Comparison of ENCODE assay signal across 13 cellular contexts in the genomic region with DNA sequence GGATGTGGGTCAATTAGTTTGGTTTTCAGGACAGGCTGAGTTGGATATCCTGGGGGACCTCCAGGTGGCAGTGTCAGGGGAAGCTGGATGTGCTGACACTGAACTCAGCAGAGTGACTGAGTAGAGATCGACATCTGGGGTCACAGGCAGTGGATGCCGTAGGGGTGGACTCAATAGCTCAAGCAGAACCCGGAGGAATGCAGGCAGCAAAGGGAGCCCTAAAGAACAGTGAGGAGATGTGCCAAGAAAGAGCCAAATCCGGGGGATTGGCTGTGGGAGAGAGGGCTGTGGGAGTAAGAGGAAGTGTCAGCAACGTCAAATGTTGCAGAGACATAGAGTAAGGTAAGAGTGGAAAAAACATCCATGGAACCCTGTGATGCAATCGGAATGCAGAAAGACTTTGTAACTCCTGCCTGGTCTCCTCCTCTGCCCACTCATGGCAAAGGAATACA. TPM values are rescaled to one million over a fixed set of nuclear protein-coding genes. Genes with fewer than 3 reads are reported as not detected.
DNase-seq lines count a peak whose midpoint lies in the region; ATAC-seq and TF ChIP-seq lines count a peak whose summit lies in the region.
"Had no signal": no experiment of that assay in that cellular context is flagged by ENCODE, and none has a peak within 500 bp of the region (broad histone marks: within the 10 kb centered on the region; RNA-seq: fewer than 3 reads in every experiment).

No MANE protein-coding gene starts in this region.

- H3K4me3 ChIP-seq in H7 (ENCODE audit: insufficient read depth, low read depth, low read length) (no peak overlapping the region), kidney epithelial cell (ENCODE audit: low read depth, low read length) (no peak overlapping the region)

- no peaks in the 10 kb centered on the region for H3K9me3 ChIP-seq in T-helper 17 cell (ENCODE audit: control insufficient read depth, low read length, poor library complexity, severe bottlenecking)

- intact Hi-C loops in CD14-positive monocyte (cut with micrococcal nuclease), result no loop called here

- H3K9me3 Mint-ChIP-seq in CD14-positive monocyte, result peaks cover 0 to 2% (median 0%) of the 10 kb centered on the region in 7 donors
- no peaks in the 10 kb centered on the region for H3K9me3 Mint-ChIP-seq in activated T-helper 17 cell treated with anti-CD3 and anti-CD28 coated beads, Interleukin-2, amount 50 U/mL, for 72 hours
- H3K9me3 Mint-ChIP-seq: activated naive CD4-positive, alpha-beta T cell treated with anti-CD3 and anti-CD28 coated beads, Interleukin-2, amount 50 U/mL, for 72 hours; CD4-positive, CD25-positive, alpha-beta regulatory T cell had no signal

- H3K4me1 Mint-ChIP-seq in CD14-positive monocyte (peaks cover 47% of the 10 kb centered on the region), T-helper 17 cell (peaks cover 3% of the 10 kb centered on the region)
- no peaks in the 10 kb centered on the region for H3K4me1 Mint-ChIP-seq in activated T-helper 17 cell treated with anti-CD3 and anti-CD28 coated beads, Interleukin-2, amount 50 U/mL, for 72 hours

- DNase-seq in CD14-positive monocyte (ENCODE audit: low spot score) (no peak), H7 (peak; percentile 44), T-helper 17 cell (no peak), kidney epithelial cell (ENCODE audit: low read depth) (no peak)
- DNase-seq: effector CD4-positive, alpha-beta T cell; NCI-H510A treated with DMSO at 0.1 percent for 48 hours had no signal

- no peaks in the 10 kb centered on the region for H3K36me3 ChIP-seq in H7 (replicated peaks; ENCODE audit: control insufficient read depth, insufficient read depth, low read length)
- H3K36me3 ChIP-seq in kidney epithelial cell (ENCODE audit: control insufficient read depth, insufficient read depth, low read length), result no peaks in the 10 kb centered on the region

- ATAC-seq in T-helper 17 cell (no peak), HG02588 (IDR thresholded peaks at IDR 0.05; ENCODE audit: unreplicated experiment) (no peak), GM18519 (IDR thresholded peaks at IDR 0.05; ENCODE audit: low FRiP score, unreplicated experiment) (no peak), HG03045 (IDR thresholded peaks at IDR 0.05; ENCODE audit: unreplicated experiment) (no peak)
- ATAC-seq in activated T-helper 17 cell treated with anti-CD3 and anti-CD28 coated beads, Interleukin-2, amount 50 U/mL, for 72 hours (replicated peaks), result no peak
- ATAC-seq: activated naive CD4-positive, alpha-beta T cell treated with anti-CD3 and anti-CD28 coated beads, Interleukin-2, amount 50 U/mL, for 72 hours had no signal

- no peaks in the 10 kb centered on the region for H3K27me3 ChIP-seq in H7 (ENCODE audit: control insufficient read depth, insufficient read depth, low read length)
- no peaks in the 10 kb centered on the region for H3K27me3 ChIP-seq in kidney epithelial cell (ENCODE audit: control insufficient read depth, insufficient read depth, low read length)

- H3K27ac Mint-ChIP-seq in CD14-positive monocyte, result peak overlapping the region; percentile 71 to 88 (median 79)
- no peak overlapping the region for H3K27ac Mint-ChIP-seq in T-helper 17 cell
- no peak overlapping the region for H3K27ac Mint-ChIP-seq in activated T-helper 17 cell treated with anti-CD3 and anti-CD28 coated beads, Interleukin-2, amount 50 U/mL, for 72 hours
- H3K27ac Mint-ChIP-seq: activated naive CD4-positive, alpha-beta T cell treated with anti-CD3 and anti-CD28 coated beads, Interleukin-2, amount 50 U/mL, for 72 hours had no signal

- peaks cover 0 to 5% of the 10 kb centered on the region in 2 donors for H3K36me3 Mint-ChIP-seq in CD14-positive monocyte
- peaks cover 7% of the 10 kb centered on the region for H3K36me3 Mint-ChIP-seq in T-helper 17 cell (ENCODE audit: low read depth)
- no peaks in the 10 kb centered on the region for H3K36me3 Mint-ChIP-seq in activated T-helper 17 cell treated with anti-CD3 and anti-CD28 coated beads, Interleukin-2, amount 50 U/mL, for 72 hours (ENCODE audit: low read depth)
- H3K36me3 Mint-ChIP-seq: activated naive CD4-positive, alpha-beta T cell treated with anti-CD3 and anti-CD28 coated beads, Interleukin-2, amount 50 U/mL, for 72 hours; CD4-positive, CD25-positive, alpha-beta regulatory T cell had no signal

- H3K27me3 Mint-ChIP-seq in CD14-positive monocyte (ENCODE audit: low read depth in 3 of 3) (peaks cover 0 to 4% (median 0%) of the 10 kb centered on the region in 3 donors), T-helper 17 cell (peaks cover 17% of the 10 kb centered on the region)
- peaks cover 7% of the 10 kb centered on the region for H3K27me3 Mint-ChIP-seq in activated T-helper 17 cell treated with anti-CD3 and anti-CD28 coated beads, Interleukin-2, amount 50 U/mL, for 72 hours
- H3K27me3 Mint-ChIP-seq: CD4-positive, CD25-positive, alpha-beta regulatory T cell had no signal

- H3K4me3 Mint-ChIP-seq in CD14-positive monocyte, result peak overlapping the region in 1 of 2 donors; percentile 23
- peak overlapping the region; percentile 5 for H3K4me3 Mint-ChIP-seq in T-helper 17 cell
- H3K4me3 Mint-ChIP-seq in activated T-helper 17 cell treated with anti-CD3 and anti-CD28 coated beads, Interleukin-2, amount 50 U/mL, for 72 hours, result no peak overlapping the region
- H3K4me3 Mint-ChIP-seq: CD4-positive, CD25-positive, alpha-beta regulatory T cell had no signal

- TF ChIP-seq CTCF in CD14-positive monocyte (IDR thresholded peaks at IDR 0.05) (no peak), kidney epithelial cell (IDR thresholded peaks at IDR 0.05; ENCODE audit: insufficient read depth, low read length, poor library complexity, severe bottlenecking) (peak; percentile 13)

RNA-seq across cellular contexts. Expression of a gene that starts 11.8 kb away (rescaled TPM):
- polyA plus RNA-seq in CD14-positive monocyte, result 10 to 100 TPM; 10.2 to 11.7 TPM
- total RNA-seq in H7 (2014; rRNA removed; shearing (Covaris generic)), result not detected in 2 replicates
- total RNA-seq in T-helper 17 cell, result 1 to 10 TPM; 1.9 to 2.4 TPM
- total RNA-seq in kidney epithelial cell, result 0.29 and 0.48 TPM in 2 replicates
- 1 to 10 TPM; 2.1 to 3.7 TPM for total RNA-seq in activated T-helper 17 cell treated with anti-CD3 and anti-CD28 coated beads, Interleukin-2, amount 50 U/mL, for 72 hours

RNA-seq across cellular contexts. Expression of a gene that starts 24.5 kb away (rescaled TPM):
- 1 to 10 TPM; 3.1 to 3.6 TPM for polyA plus RNA-seq in CD14-positive monocyte
- total RNA-seq in H7 (2014; rRNA removed; shearing (Covaris generic)), result not detected in 2 replicates
- total RNA-seq in T-helper 17 cell, result 1 to 10 TPM; 3.2 to 8.3 TPM
- total RNA-seq in kidney epithelial cell, result not detected in 2 replicates
- total RNA-seq in activated T-helper 17 cell treated with anti-CD3 and anti-CD28 coated beads, Interleukin-2, amount 50 U/mL, for 72 hours, result 10 to 100 TPM in 1 of 2 donors, 1 to 10 TPM in 1; 2.2 to 13.8 TPM
- total RNA-seq: myocyte had no signal

RNA-seq across cellular contexts. Expression of a gene that starts 41.3 kb away (rescaled TPM):
- 100 to 1,000 TPM; 145 to 181 TPM for polyA plus RNA-seq in CD14-positive monocyte
- total RNA-seq in H7 (2014; rRNA removed; shearing (Covaris generic)), result not detected in 2 replicates
- total RNA-seq in T-helper 17 cell, result 10 to 100 TPM; 12.4 to 14.2 TPM
- not detected in 2 replicates for total RNA-seq in kidney epithelial cell
- total RNA-seq in activated T-helper 17 cell treated with anti-CD3 and anti-CD28 coated beads, Interleukin-2, amount 50 U/mL, for 72 hours, result 10 to 100 TPM in 1 of 2 donors, 1 to 10 TPM in 1; 2.9 to 17.5 TPM
- total RNA-seq: myocyte had no signal

Comparison
In these comparisons a context has a peak if more than half of its experiments do, and no peak if none do; other contexts are left out.
1. H3K27ac Mint-ChIP-seq: peak in CD14-positive monocyte (7 of 7); none in T-helper 17 cell (single experiment) and activated T-helper 17 cell treated with anti-CD3 and anti-CD28 coated beads, Interleukin-2, amount 50 U/mL, for 72 hours (single experiment).